ENCODE assay signal across 8 cellular contexts in the genomic region with DNA sequence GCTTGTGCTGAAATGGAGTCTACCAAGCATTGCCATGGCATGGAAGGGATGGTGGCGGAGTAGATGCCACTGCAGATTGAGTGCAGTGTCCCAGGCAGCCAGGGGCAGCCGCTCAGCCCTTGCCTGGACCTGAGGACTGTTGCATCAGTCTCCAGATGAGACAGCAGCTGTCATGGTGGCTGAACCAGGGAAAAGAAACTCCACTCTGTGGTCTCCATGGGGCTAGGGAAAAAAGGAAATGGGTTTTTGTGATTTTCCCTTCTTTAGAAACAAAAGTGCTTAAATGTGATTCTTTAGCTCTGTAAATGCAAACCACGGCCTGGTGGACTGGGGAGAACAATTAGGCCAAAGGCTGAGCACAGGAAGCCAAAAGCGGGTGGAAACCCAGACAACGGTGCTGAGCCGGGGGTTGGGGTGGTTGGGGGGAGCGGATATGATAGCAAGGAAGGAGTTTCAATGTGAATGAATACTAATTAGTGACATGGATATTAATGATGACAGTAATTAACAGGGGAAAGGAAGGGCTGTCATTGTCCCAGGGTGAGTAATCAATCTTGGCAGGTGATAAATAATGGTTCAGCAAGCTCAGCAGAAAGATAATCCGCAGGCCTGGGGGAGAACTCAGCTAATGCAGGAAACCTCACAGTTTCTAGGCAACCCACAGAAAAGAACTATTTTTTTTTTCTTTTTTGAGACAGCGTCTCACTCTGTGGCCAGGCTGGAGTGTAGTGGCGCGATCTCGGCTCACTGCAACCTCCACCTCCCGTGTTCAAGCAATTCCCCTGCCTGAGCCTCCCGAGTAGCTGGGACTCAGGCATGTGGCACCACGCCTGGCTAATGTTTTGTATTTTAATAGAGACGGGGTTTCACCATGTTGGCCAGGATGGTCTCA.
DNase-seq lines count a peak whose midpoint lies in the region; ATAC-seq and TF ChIP-seq lines count a peak whose summit lies in the region.

No MANE protein-coding gene starts in this region.

- peaks cover 52% of the 10 kb centered on the region for H3K4me1 Mint-ChIP-seq in nephron

- peak; percentile 76 for DNase-seq in NK-92 treated with Interleukin-12 subunit alpha and Interleukin-12 subunit beta, amount 100 ng/mL, for 24 hours (lab: John Stamatoyannopoulos, UW)
- DNase-seq in NK-92 (lab: John Stamatoyannopoulos, UW; ENCODE audit: unreplicated experiment) (no peak), NCI-H1417 (lab: John Stamatoyannopoulos, UW) (peak in 2 of 3 experiments; percentile 66 to 90), SIG-M5 (lab: John Stamatoyannopoulos, UW) (no peak), NCI-H146 (lab: John Stamatoyannopoulos, UW) (no peak), left colon (no peak)
- DNase-seq in activated gamma-delta T cell treated with anti-CD3 and anti-CD28 coated beads, Interleukin-2, amount 50 U/mL, for 16 hours (ENCODE audit: low read depth): peak; percentile 24

- peak overlapping the region; percentile 87 to 96 (median 94) for H3K27ac Mint-ChIP-seq in nephron

- peaks cover 11% of the 10 kb centered on the region for H3K27me3 Mint-ChIP-seq in nephron (ENCODE audit: low read depth)

- H3K9me3 Mint-ChIP-seq in nephron: no peaks in the 10 kb centered on the region

- no peak for ATAC-seq in left colon

- no peaks in the 10 kb centered on the region for H3K36me3 Mint-ChIP-seq in nephron (ENCODE audit: low read depth)

- peak overlapping the region in 1 of 3 experiments; percentile 18 for H3K4me3 Mint-ChIP-seq in nephron

- intact Hi-C loops in left colon (cut with DNase I, micrococcal nuclease): no loop called here

- TF ChIP-seq CTCF in nephron (IDR thresholded peaks at IDR 0.05; ENCODE audit: unreplicated experiment in 3 of 3): no peak

Comparison
In these comparisons a context has a peak if more than half of its experiments do, and no peak if none do; other contexts are left out.
1. DNase-seq: peak in NK-92 treated with Interleukin-12 subunit alpha and Interleukin-12 subunit beta, amount 100 ng/mL, for 24 hours (single experiment), NCI-H1417 (2 of 3) and activated gamma-delta T cell treated with anti-CD3 and anti-CD28 coated beads, Interleukin-2, amount 50 U/mL, for 16 hours (single experiment); none in NK-92 (single experiment), SIG-M5 (single experiment), NCI-H146 (single experiment) and left colon (0 of 2).